Comparison of ENCODE assay signal across 8 cellular contexts in genomic region chr22:43385770-43386641, GRCh38. TPM values are rescaled to one million over a fixed set of nuclear protein-coding genes. Genes with fewer than 3 reads are reported as not detected.
DNase-seq lines count a peak whose midpoint lies in the region; ATAC-seq and TF ChIP-seq lines count a peak whose summit lies in the region.

No MANE protein-coding gene starts in this region.

- ATAC-seq in PC-3 (peak; percentile 95), HG03354 (IDR thresholded peaks at IDR 0.05; ENCODE audit: poor library complexity, severe bottlenecking, unreplicated experiment) (no peak)
- peak; percentile 86 to 95 for ATAC-seq in naive thymus-derived CD8-positive, alpha-beta T cell

- no peak overlapping the region for H2AFZ ChIP-seq in PC-3 (ENCODE audit: low read length)

- H3K27me3 Mint-ChIP-seq in naive thymus-derived CD8-positive, alpha-beta T cell: peaks cover 3 to 26% (median 20%) of the 10 kb centered on the region in 5 donors

- CTCF ChIA-PET in PC-3 (lab: Charles Lee): interaction anchor here (0.7 kb wide), 1 partner anchor 441 kb away, joined by 3 read pairs; no protein-coding TSS in a partner anchor

- H3K4me1 ChIP-seq in DOHH2 (ENCODE audit: control insufficient read depth, low read length): no peaks in the 10 kb centered on the region
- no peaks in the 10 kb centered on the region for H3K4me1 ChIP-seq in PC-3 (ENCODE audit: insufficient read depth, low read length)
- peaks cover 5 to 15% (median 10%) of the 10 kb centered on the region in 4 donors for H3K4me1 ChIP-seq in esophagus muscularis mucosa

- DNase-seq in HT1080 (ENCODE audit: low read depth) (peak; percentile 63), PC-3 (peak; percentile 64), esophagus muscularis mucosa (ENCODE audit: extremely low spot score) (no peak)
- peak; percentile 74 for DNase-seq in activated T-cell treated with anti-CD3 and anti-CD28 coated beads, Interleukin-2, amount 50 U/mL, for 1 hour
- peak; percentile 30 to 81 (median 66) for DNase-seq in naive thymus-derived CD8-positive, alpha-beta T cell
- DNase-seq in stimulated activated CD8-positive, alpha-beta memory T cell treated with anti-CD3 and anti-CD28 coated beads, Interleukin-7, amount 100 ng/mL, for 48 hours (ENCODE audit: extremely low read depth in 1 of 2, low read depth in 1 of 2): peak; percentile 38 to 56

- POLR2A ChIA-PET in PC-3 (lab: Charles Lee; ENCODE audit: unreplicated experiment): interaction anchor here (0.6 kb wide), 1 partner anchor 554 kb away, joined by 3 read pairs; no protein-coding TSS in a partner anchor
- POLR2A ChIA-PET in naive thymus-derived CD8-positive, alpha-beta T cell (lab: Charles Lee): no interaction called here

- H3K36me3 ChIP-seq in DOHH2 (ENCODE audit: control insufficient read depth, low read length) (no peaks in the 10 kb centered on the region), PC-3 (ENCODE audit: low read depth, low read length) (no peaks in the 10 kb centered on the region), esophagus muscularis mucosa (no peaks in the 10 kb centered on the region)

- 5% methylated on average over 20 of the region's 20 CpGs for WGBS in esophagus muscularis mucosa

- H3K27ac Mint-ChIP-seq in naive thymus-derived CD8-positive, alpha-beta T cell: peak overlapping the region in 2 of 10 donors; percentile 48 to 51

- peaks cover 4 to 17% (median 11%) of the 10 kb centered on the region in 4 donors for H3K4me1 Mint-ChIP-seq in naive thymus-derived CD8-positive, alpha-beta T cell

- H3K4me3 ChIP-seq in DOHH2 (ENCODE audit: low read length) (no peak overlapping the region), PC-3 (ENCODE audit: low read length) (no peak overlapping the region), esophagus muscularis mucosa (no peak overlapping the region)

- BruUV-seq in PC-3 (replicated peaks; lab: Mats Ljungman, UMichigan): no TSS peak

- peak; percentile 90 for TF ChIP-seq CTCF in DOHH2 (IDR thresholded peaks at IDR 0.05; ENCODE audit: low read depth, low read length, poor library complexity, severe bottlenecking)
- peak; percentile 76 for TF ChIP-seq CTCF in PC-3 (conservative IDR thresholded peaks at IDR 0.05; ENCODE audit: low read depth, low read length)
- TF ChIP-seq CTCF in esophagus muscularis mucosa (IDR thresholded peaks at IDR 0.05): peak; percentile 88 to 98 (median 90)

- H4K20me1 ChIP-seq in DOHH2 (ENCODE audit: control insufficient read depth, insufficient read depth, low read depth, low read length) (no peaks in the 10 kb centered on the region), PC-3 (ENCODE audit: low read length) (no peaks in the 10 kb centered on the region)

- H3K79me2 ChIP-seq in DOHH2 (ENCODE audit: control insufficient read depth, low read length) (no peaks in the 10 kb centered on the region), PC-3 (ENCODE audit: low read length) (no peaks in the 10 kb centered on the region)

- H3K36me3 Mint-ChIP-seq in naive thymus-derived CD8-positive, alpha-beta T cell: no peaks in the 10 kb centered on the region

- H3K9me2 ChIP-seq in DOHH2 (replicated peaks; ENCODE audit: control insufficient read depth, low read length): no peaks in the 10 kb centered on the region
- H3K9me2 ChIP-seq in PC-3 (replicated peaks; ENCODE audit: low read length): no peaks in the 10 kb centered on the region

- peak overlapping the region in 4 of 10 donors; percentile 9 to 67 (median 34) for H3K4me3 Mint-ChIP-seq in naive thymus-derived CD8-positive, alpha-beta T cell

- TF ChIP-seq EP300 in esophagus muscularis mucosa (IDR thresholded peaks at IDR 0.05): no peak

- intact Hi-C loops in PC-3 (cut with micrococcal nuclease): loop anchor here (5.0 kb wide), 1 partner anchor 441 kb away; no protein-coding TSS in a partner anchor
- intact Hi-C loops in esophagus muscularis mucosa (cut with DNase I): loop anchor here (2.0 to 10.0 kb wide), 2 partner anchors 111 to 439 kb away; no protein-coding TSS in a partner anchor

- H3K27me3 ChIP-seq in DOHH2 (ENCODE audit: control insufficient read depth, low read length): peaks cover 9% of the 10 kb centered on the region
- H3K27me3 ChIP-seq in PC-3 (ENCODE audit: low read length): peaks cover 15% of the 10 kb centered on the region; the same call in 1 of the 2 replicates
- peaks cover 0 to 27% (median 0%) of the 10 kb centered on the region in 4 donors for H3K27me3 ChIP-seq in esophagus muscularis mucosa

- H3F3A ChIP-seq in DOHH2 (ENCODE audit: control insufficient read depth, insufficient read depth) (no peaks in the 10 kb centered on the region), PC-3 (ENCODE audit: low read length, unreplicated experiment) (no peaks in the 10 kb centered on the region)

- TF ChIP-seq POLR2A in esophagus muscularis mucosa (IDR thresholded peaks at IDR 0.05; ENCODE audit: low read depth): no peak

- no peaks in the 10 kb centered on the region for H3K9me3 Mint-ChIP-seq in naive thymus-derived CD8-positive, alpha-beta T cell

- H3K9me3 ChIP-seq in DOHH2 (ENCODE audit: control insufficient read depth, insufficient read depth, low read length) (no peaks in the 10 kb centered on the region), PC-3 (ENCODE audit: low read length) (no peaks in the 10 kb centered on the region), esophagus muscularis mucosa (no peaks in the 10 kb centered on the region)

- H3K27ac ChIP-seq in DOHH2 (ENCODE audit: low read depth, low read length): no peak overlapping the region
- no peak overlapping the region for H3K27ac ChIP-seq in PC-3 (ENCODE audit: low read length)
- H3K27ac ChIP-seq in esophagus muscularis mucosa (replicated peaks in 1 of 4): no peak overlapping the region

- H3K9ac ChIP-seq in PC-3 (ENCODE audit: low read length): no peak overlapping the region

- H3K4me2 ChIP-seq in DOHH2 (ENCODE audit: low read length) (no peak overlapping the region), PC-3 (ENCODE audit: low read length) (peak overlapping the region; percentile 54; the same call in 1 of the 2 replicates)

RNA-seq across cellular contexts. Expression of gene MPPED1, which starts 25.8 kb away (rescaled TPM):
- not detected in 2 replicates for total RNA-seq in HT1080 (2014; rRNA removed; shearing (Covaris generic))
- polyA plus RNA-seq in HT1080 (2015; cell fraction: cytosol; rRNA removed): not detected in 2 replicates
- polyA plus RNA-seq in HT1080 (2015; cell fraction: nucleus; rRNA removed): not detected in 2 replicates
- not detected in 2 replicates for total RNA-seq in PC-3 (2014; rRNA removed)
- not detected for total RNA-seq in esophagus muscularis mucosa
- total RNA-seq in naive thymus-derived CD8-positive, alpha-beta T cell: not detected
- polyA plus RNA-seq in naive thymus-derived CD8-positive, alpha-beta T cell: under 1 TPM in 1 of 3 donors, not detected in 2; 0.03 TPM

RNA-seq across cellular contexts. Expression of gene SCUBE1, which starts 42.8 kb away (rescaled TPM):
- total RNA-seq in HT1080 (2014; rRNA removed; shearing (Covaris generic)): 0.10 TPM in 1 of 2 replicates, not detected in the other
- polyA plus RNA-seq in HT1080 (2015; cell fraction: cytosol; rRNA removed): not detected in 2 replicates
- polyA plus RNA-seq in HT1080 (2015; cell fraction: nucleus; rRNA removed): 0.01 TPM in 1 of 2 replicates, not detected in the other
- total RNA-seq in PC-3 (2014; rRNA removed) (not detected in 2 replicates), esophagus muscularis mucosa (100 to 1,000 TPM in 1 of 4 donors, 10 to 100 TPM in 3; 33.3 to 109 (median 66.3) TPM)
- total RNA-seq in naive thymus-derived CD8-positive, alpha-beta T cell: not detected
- not detected for polyA plus RNA-seq in naive thymus-derived CD8-positive, alpha-beta T cell

Comparison
In these comparisons a context has a peak if more than half of its experiments do, and no peak if none do; other contexts are left out.
1. RNA of gene SCUBE1, which starts 42.8 kb away (total RNA-seq): 33.3 to 109 TPM in esophagus muscularis mucosa; 0.10 TPM in HT1080, not detected in PC-3 and not detected in naive thymus-derived CD8-positive, alpha-beta T cell; every median in the first group is over 10 times any median in the second.
2. Peak in every context shown above with its lines, with median percentiles within 50 percentile points of each other: CTCF ChIP-seq.